In genomic region chr1:60102691-60103090, GRCh38 we compare ENCODE assay signal across 24 cellular contexts. TPM values are rescaled to one million over a fixed set of nuclear protein-coding genes. Genes with fewer than 3 reads are reported as not detected.
"Had no signal": no experiment of that assay in that cellular context is flagged by ENCODE, and none has a peak within 500 bp of the region (broad histone marks: within the 10 kb centered on the region; RNA-seq: fewer than 3 reads in every experiment).

No MANE protein-coding gene starts in this region.

- H3K36me3 ChIP-seq: esophagus muscularis mucosa, tibial nerve had no signal

- H3K4me3 ChIP-seq: esophagus muscularis mucosa, lung, tibial nerve had no signal

- H3K27ac ChIP-seq: esophagus muscularis mucosa, foreskin keratinocyte, tibial nerve had no signal

- H3K9me3 ChIP-seq: esophagus muscularis mucosa, tibial nerve had no signal

- H3K27me3 ChIP-seq: esophagus muscularis mucosa, foreskin keratinocyte, tibial nerve had no signal

- DNase-seq: activated CD4-positive, alpha-beta memory T cell treated with anti-CD3 and anti-CD28 coated beads, Interleukin-2, amount 10 ng/mL, durations not matched to agents 7 days and 5 days; activated CD4-positive, alpha-beta T cell treated with anti-CD3 and anti-CD28 coated beads for 4 hours; activated CD8-positive, alpha-beta memory T cell treated with anti-CD3 and anti-CD28 coated beads, Interleukin-2, amount 10 ng/mL, durations not matched to agents 7 days and 5 days; activated naive CD4-positive, alpha-beta T cell; activated naive CD8-positive, alpha-beta T cell treated with anti-CD3 and anti-CD28 coated beads for 36 hours; amniotic stem cell; effector memory CD4-positive, alpha-beta T cell; foreskin keratinocyte; nephron progenitor cell; occipital lobe; retina; stimulated activated CD4-positive, alpha-beta T cell treated with anti-CD3 and anti-CD28 coated beads, Interleukin-12 subunit alpha, Interleukin-12 subunit beta, amount 100 ng/mL, for 4 hours; stimulated activated CD4-positive, alpha-beta T cell treated with anti-CD3 and anti-CD28 coated beads, Interleukin-1b, Interleukin-23, amount 100 ng/mL, for 48 hours; stimulated activated naive CD8-positive, alpha-beta T cell treated with anti-CD3 and anti-CD28 coated beads, Interleukin-15, Interleukin-2, amounts not matched to agents 100 U/mL and 50 U/mL, for 24 hours had no signal

- ATAC-seq: activated CD8-positive, alpha-beta memory T cell treated with anti-CD3 and anti-CD28 coated beads, Interleukin-2, amount 10 ng/mL, durations not matched to agents 7 days and 5 days; foreskin keratinocyte; left lobe of liver; stimulated activated naive CD8-positive, alpha-beta T cell treated with anti-CD3 and anti-CD28 coated beads, Interleukin-15, Interleukin-2, amounts not matched to agents 100 U/mL and 50 U/mL, for 24 hours; WTC11 had no signal

- H3K4me1 ChIP-seq: esophagus muscularis mucosa, foreskin keratinocyte, tibial nerve had no signal

RNA-seq across cellular contexts. Expression of gene C1orf87, which starts 29.1 kb away (rescaled TPM):
- total RNA-seq: activated CD4-positive, alpha-beta memory T cell treated with anti-CD3 and anti-CD28 coated beads, Interleukin-2, amount 10 ng/mL, durations not matched to agents 7 days and 5 days; activated CD8-positive, alpha-beta memory T cell treated with anti-CD3 and anti-CD28 coated beads, Interleukin-2, amount 10 ng/mL, durations not matched to agents 7 days and 5 days; activated naive CD8-positive, alpha-beta T cell treated with anti-CD3 and anti-CD28 coated beads for 36 hours; chondrocyte; endothelial cell of umbilical vein; esophagus muscularis mucosa; foreskin keratinocyte; left lobe of liver; mesothelial cell of epicardium; posterior vena cava; tibial nerve had no signal
- polyA plus RNA-seq: endothelial cell of umbilical vein, foreskin keratinocyte, keratinocyte had no signal
